Comparison of ENCODE assay signal across 11 cellular contexts in the genomic region with DNA sequence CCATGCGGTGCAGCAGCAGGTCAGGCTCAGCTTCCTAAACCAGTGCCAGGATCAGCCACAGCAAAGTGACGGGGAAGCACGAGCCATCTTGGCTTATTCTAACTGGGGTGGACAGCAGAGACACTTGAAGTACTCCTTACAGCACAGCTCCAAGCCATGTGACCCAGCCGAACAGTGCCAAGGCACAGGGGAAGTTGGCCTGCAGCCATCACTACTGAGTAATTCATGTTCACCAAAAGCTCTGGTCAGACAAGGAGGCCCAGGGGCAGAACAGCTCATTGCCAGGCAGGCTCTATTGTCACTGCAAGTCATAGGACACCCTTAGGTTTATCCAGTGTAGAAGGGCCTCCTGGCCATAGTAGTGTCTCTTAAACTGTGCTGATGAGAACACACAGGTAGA. TPM values are rescaled to one million over a fixed set of nuclear protein-coding genes. Genes with fewer than 3 reads are reported as not detected.
DNase-seq lines count a peak whose midpoint lies in the region; ATAC-seq and TF ChIP-seq lines count a peak whose summit lies in the region.
"Had no signal": no experiment of that assay in that cellular context is flagged by ENCODE, and none has a peak within 500 bp of the region (broad histone marks: within the 10 kb centered on the region; RNA-seq: fewer than 3 reads in every experiment).

No MANE protein-coding gene starts in this region.

- no peak overlapping the region for H3K4me2 ChIP-seq in MM.1S (ENCODE audit: low read depth, low read length)

- no peaks in the 10 kb centered on the region for H4K20me1 ChIP-seq in MM.1S (ENCODE audit: insufficient read depth, low read length)

- H3K79me2 ChIP-seq in MM.1S (ENCODE audit: low read length): no peaks in the 10 kb centered on the region

- H3K9me3 ChIP-seq in prostate gland (no peaks in the 10 kb centered on the region), MM.1S (replicated peaks; ENCODE audit: insufficient read depth, low read length) (no peaks in the 10 kb centered on the region)

- 22% methylated on average over 4 of the region's 4 CpGs for WGBS in prostate gland

- DNase-seq in G401 (ENCODE audit: low spot score): peak; percentile 98
- DNase-seq in RKO (ENCODE audit: low spot score): peak; percentile 34
- DNase-seq in fibroblast of pulmonary artery (ENCODE audit: low read depth): peak; percentile 36
- peak; percentile 9 for DNase-seq in prostate gland (ENCODE audit: low spot score)
- no peak for DNase-seq in NCI-H2171 (lab: John Stamatoyannopoulos, UW)
- DNase-seq in NCI-H1694 (lab: John Stamatoyannopoulos, UW): no peak
- no peak for DNase-seq in MM.1S
- DNase-seq: NCI-H187 had no signal

- in situ Hi-C loops in G401 (cut with HindIII; ENCODE audit: low sequenced_read_pairs): no loop called here

- H3K4me1 ChIP-seq in prostate gland (replicated peaks) (no peaks in the 10 kb centered on the region), MM.1S (ENCODE audit: low read length) (no peaks in the 10 kb centered on the region)

- H3K27ac ChIP-seq in prostate gland: no peak overlapping the region
- H3K27ac ChIP-seq in MM.1S (ENCODE audit: low read length): no peak overlapping the region

- H3K36me3 ChIP-seq in prostate gland: no peaks in the 10 kb centered on the region
- H3K36me3 ChIP-seq in MM.1S (replicated peaks; ENCODE audit: insufficient read depth, low read length): no peaks in the 10 kb centered on the region

- H3K9me2 ChIP-seq in MM.1S (replicated peaks; ENCODE audit: insufficient read depth, low read length): no peaks in the 10 kb centered on the region

- no peaks in the 10 kb centered on the region for H3F3A ChIP-seq in MM.1S (ENCODE audit: insufficient read depth, low read length)

- no peaks in the 10 kb centered on the region for H3K27me3 ChIP-seq in prostate gland (replicated peaks; ENCODE audit: insufficient read depth)
- H3K27me3 ChIP-seq in MM.1S (replicated peaks; ENCODE audit: insufficient read depth, low read length): no peaks in the 10 kb centered on the region

- no peak overlapping the region for H3K9ac ChIP-seq in MM.1S (ENCODE audit: low read length)

- ATAC-seq in GM18868 (IDR thresholded peaks at IDR 0.05; ENCODE audit: unreplicated experiment): no peak

- no peak for TF ChIP-seq POLR2A in prostate gland (IDR thresholded peaks at IDR 0.05)

- intact Hi-C loops in prostate gland (cut with DNase I): loop anchor here (5.0 to 10.0 kb wide), 2 partner anchors 73 to 354 kb away; no protein-coding TSS in a partner anchor

- H3K4me3 ChIP-seq in fibroblast of pulmonary artery (replicated peaks; ENCODE audit: low read depth, low read length): no peak overlapping the region
- H3K4me3 ChIP-seq in prostate gland: no peak overlapping the region
- no peak overlapping the region for H3K4me3 ChIP-seq in MM.1S (ENCODE audit: low read length)

- TF ChIP-seq CTCF in fibroblast of pulmonary artery (IDR thresholded peaks at IDR 0.05; ENCODE audit: low read length, missing control alignments): no peak
- no peak for TF ChIP-seq CTCF in prostate gland (IDR thresholded peaks at IDR 0.05)
- no peak for TF ChIP-seq CTCF in MM.1S (IDR thresholded peaks at IDR 0.05; ENCODE audit: low read length)

- no peak overlapping the region for H2AFZ ChIP-seq in MM.1S (ENCODE audit: low read length)

RNA-seq across cellular contexts. Expression of a gene that starts 23.4 kb away (rescaled TPM):
- total RNA-seq in G401 (2014; rRNA removed; shearing (Covaris generic)): 0.88 TPM in 1 of 2 replicates, not detected in the other
- total RNA-seq in prostate gland: 1 to 10 TPM; 2.4 to 2.9 TPM
- total RNA-seq: activated T-helper 2 cell treated with anti-CD3 and anti-CD28 coated beads, Interferon-gamma antibody, Interleukin-2, Interleukin-4, amounts not matched to agents 10 μg/mL and 5 μg/mL and 100 μg/mL, durations not matched to agents 14 hours and 24 hours and 36 hours; T-helper 2 cell treated with Interferon-gamma antibody and Interleukin-4, amounts not matched to agents 100 ng/mL and 5 ng/mL, for 36 hours had no signal

Comparison
In these comparisons a context has a peak if more than half of its experiments do, and no peak if none do; other contexts are left out.
1. DNase-seq: peak in G401 (single experiment), RKO (single experiment), fibroblast of pulmonary artery (single experiment) and prostate gland (single experiment); none in NCI-H2171 (single experiment), NCI-H1694 (single experiment) and MM.1S (single experiment).